Comparison of ENCODE assay signal across 19 cellular contexts in genomic region chr2:185255566-185255965, GRCh38.
A peak's percentile ranks its signal among the peaks of the same experiment; 100 is the strongest.
DNase-seq lines count a peak whose midpoint lies in the region; ATAC-seq, FAIRE-seq and TF ChIP-seq lines count a peak whose summit lies in the region.
"Had no signal": no experiment of that assay in that cellular context is flagged by ENCODE, and none has a peak within 500 bp of the region (broad histone marks: within the 10 kb centered on the region; RNA-seq: fewer than 3 reads in every experiment).

No MANE protein-coding gene starts in this region.

- no peak for TF ChIP-seq CTCF in astrocyte of the spinal cord (IDR thresholded peaks at IDR 0.05; ENCODE audit: low read depth, low read length)

- no peaks in the 10 kb centered on the region for H3K4me1 Mint-ChIP-seq in T-helper 17 cell
- H3K4me1 Mint-ChIP-seq: memory B cell had no signal

- ATAC-seq in HG03097 (IDR thresholded peaks at IDR 0.05; ENCODE audit: low FRiP score, unreplicated experiment), result peak; percentile 90
- no peak for ATAC-seq in T-helper 17 cell
- ATAC-seq: Panc1 had no signal

- H3K27me3 Mint-ChIP-seq in T-helper 17 cell, result no peaks in the 10 kb centered on the region

- no peak overlapping the region for H3K4me3 ChIP-seq in astrocyte of the spinal cord (ENCODE audit: low read depth, low read length)
- H3K4me3 ChIP-seq: adrenal gland, spleen had no signal

- in situ Hi-C loops in astrocyte of the spinal cord (cut with HindIII; ENCODE audit: low sequenced_read_pairs), result no loop called here

- no peaks in the 10 kb centered on the region for H3K36me3 Mint-ChIP-seq in T-helper 17 cell (ENCODE audit: low read depth)
- H3K36me3 Mint-ChIP-seq: memory B cell had no signal

- DNase-seq in NCI-H446 treated with DMSO at 0.1 percent for 48 hours (lab: John Stamatoyannopoulos, UW) (peak; percentile 7), NCI-H446 (lab: John Stamatoyannopoulos, UW) (no peak), astrocyte of the spinal cord (ENCODE audit: low read depth, low spot score) (peak; percentile 9), urothelium cell line (ENCODE audit: low spot score) (peak; percentile 3), NOMO-1 treated with dmso at 0.1 percent for 144 hours (lab: John Stamatoyannopoulos, UW; ENCODE audit: unreplicated experiment) (no peak), amniotic stem cell (lab: John Stamatoyannopoulos, UW) (no peak), T-helper 17 cell (no peak)
- DNase-seq: activated CD4-positive, alpha-beta T cell treated with anti-CD3 and anti-CD28 coated beads for 1 hour; activated T-cell treated with anti-CD3 and anti-CD28 coated beads, Interleukin-2, amount 50 U/mL, for 48 hours; adrenal gland; dermis blood vessel endothelial cell; GOT3; IMR-90; NCI-H1105; NCI-H2227 treated with DMSO at 0.1 percent for 48 hours; spleen had no signal

- FAIRE-seq in urothelium cell line (lab: Jason Lieb, UNC), result no peak

- no peak overlapping the region for H3K4me3 Mint-ChIP-seq in T-helper 17 cell
- H3K4me3 Mint-ChIP-seq: memory B cell had no signal

- H3K9me3 ChIP-seq in T-helper 17 cell (ENCODE audit: control insufficient read depth, low read length, poor library complexity, severe bottlenecking), result no peaks in the 10 kb centered on the region
- H3K9me3 ChIP-seq: adrenal gland, spleen had no signal

- no peak overlapping the region for H3K27ac Mint-ChIP-seq in T-helper 17 cell
- H3K27ac Mint-ChIP-seq: memory B cell had no signal

Comparison
In these comparisons a context has a peak if more than half of its experiments do, and no peak if none do; other contexts are left out.
1. DNase-seq: peak in NCI-H446 treated with DMSO at 0.1 percent for 48 hours (single experiment), astrocyte of the spinal cord (single experiment) and urothelium cell line (single experiment); none in NCI-H446 (0 of 2), NOMO-1 treated with dmso at 0.1 percent for 144 hours (single experiment), amniotic stem cell (single experiment) and T-helper 17 cell (0 of 3).